In genomic region chr12:47082963-47083621, GRCh38 we compare ENCODE assay signal across 9 cellular contexts. TPM values are rescaled to one million over a fixed set of nuclear protein-coding genes. Genes with fewer than 3 reads are reported as not detected.
A peak's percentile ranks its signal among the peaks of the same experiment; 100 is the strongest.
DNase-seq lines count a peak whose midpoint lies in the region; ATAC-seq and TF ChIP-seq lines count a peak whose summit lies in the region.
"Had no signal": no experiment of that assay in that cellular context is flagged by ENCODE, and none has a peak within 500 bp of the region (broad histone marks: within the 10 kb centered on the region; RNA-seq: fewer than 3 reads in every experiment).

No MANE protein-coding gene starts in this region.

- peak overlapping the region; percentile 93 to 95 for H3K27ac Mint-ChIP-seq in T-cell

- CTCF ChIA-PET in T-cell (lab: Charles Lee): interaction anchor here in 1 of 2 donors (0.7 kb wide), 2 partner anchors 112 to 314 kb away, joined by 3 to 4 read pairs; no protein-coding TSS in a partner anchor

- no peak overlapping the region for H3K4me3 ChIP-seq in gastroesophageal sphincter

- TF ChIP-seq POLR2A in gastroesophageal sphincter (IDR thresholded peaks at IDR 0.05): no peak

- no peaks in the 10 kb centered on the region for H3K27me3 ChIP-seq in gastroesophageal sphincter

- peaks cover 0 to 45% (median 8%) of the 10 kb centered on the region in 3 donors for H3K4me1 ChIP-seq in gastroesophageal sphincter

- WGBS in gastroesophageal sphincter (ENCODE audit: low coverage in 1 of 2), 2 donors: 70 to 86% methylated on average over 5 of the region's 5 CpGs

- ATAC-seq in T-cell (replicated peaks in 1 of 4) (no peak), gastroesophageal sphincter (peak; percentile 21), GM21381 (IDR thresholded peaks at IDR 0.05; ENCODE audit: unreplicated experiment) (no peak), GM19328 (IDR thresholded peaks at IDR 0.05; ENCODE audit: unreplicated experiment) (no peak)

- H3K9me3 ChIP-seq in gastroesophageal sphincter: no peaks in the 10 kb centered on the region

- POLR2A ChIA-PET in T-cell (lab: Charles Lee): interaction anchor here (0.5 kb wide), 2 partner anchors 11 to 724 kb away, joined by 3 to 5 read pairs; no protein-coding TSS in a partner anchor

- no peak for TF ChIP-seq CTCF in gastroesophageal sphincter (IDR thresholded peaks at IDR 0.05)

- H3K4me1 Mint-ChIP-seq in T-cell: peaks cover 80 to 82% (median 80%) of the 10 kb centered on the region in 3 donors

- in situ Hi-C loops in ACHN (cut with HindIII; ENCODE audit: low pct_ligation_motif_present, low pct_unique_long_range_greater_than_20kb, low sequenced_read_pairs): no loop called here

- DNase-seq in ACHN (peak; percentile 100), GM04503 (ENCODE audit: low read depth) (peak; percentile 95), T-cell (no peak), retina (no peak), putamen (ENCODE audit: low spot score) (no peak)

- H3K9me3 Mint-ChIP-seq in T-cell: no peaks in the 10 kb centered on the region

- H3K36me3 ChIP-seq in gastroesophageal sphincter: no peaks in the 10 kb centered on the region

- peak overlapping the region in 1 of 3 donors; percentile 40 for H3K4me3 Mint-ChIP-seq in T-cell

- no peaks in the 10 kb centered on the region for H3K27me3 Mint-ChIP-seq in T-cell

- H3K27ac ChIP-seq in gastroesophageal sphincter: peak overlapping the region in 1 of 4 donors; percentile 93
- H3K27ac ChIP-seq: parathyroid adenoma had no signal

- H3K36me3 Mint-ChIP-seq in T-cell: no peaks in the 10 kb centered on the region

- no peak for TF ChIP-seq EP300 in gastroesophageal sphincter (IDR thresholded peaks at IDR 0.05)

RNA-seq across cellular contexts. Expression of gene AMIGO2, which starts 3.3 kb away (rescaled TPM):
- total RNA-seq in T-cell (10 to 100 TPM in 3 of 5 donors, 1 to 10 TPM in 2; 9.6 to 15.4 (median 14.2) TPM), gastroesophageal sphincter (1 to 10 TPM; 1.4 to 8.1 (median 3.6) TPM)

RNA-seq across cellular contexts. Expression of gene PCED1B, which starts 3.7 kb away (rescaled TPM):
- 100 to 1,000 TPM in 4 of 5 donors, 10 to 100 TPM in 1; 53.7 to 159 (median 119) TPM for total RNA-seq in T-cell
- 1 to 10 TPM in 2 of 4 donors, under 1 TPM in 1, not detected in 1; 0.22 to 2.7 (median 1.7) TPM for total RNA-seq in gastroesophageal sphincter

Comparison
In these comparisons a context has a peak if more than half of its experiments do, and no peak if none do; other contexts are left out.
1. DNase-seq: peak in ACHN (single experiment) and GM04503 (single experiment); none in T-cell (0 of 34), retina (single experiment) and putamen (single experiment).
2. RNA of gene PCED1B, which starts 3.7 kb away (total RNA-seq): 53.7 to 159 TPM in T-cell; 0.22 to 2.7 TPM in gastroesophageal sphincter; every median in the first group is over 10 times any median in the second.